ENCODE assay signal across 24 cellular contexts in the genomic region with DNA sequence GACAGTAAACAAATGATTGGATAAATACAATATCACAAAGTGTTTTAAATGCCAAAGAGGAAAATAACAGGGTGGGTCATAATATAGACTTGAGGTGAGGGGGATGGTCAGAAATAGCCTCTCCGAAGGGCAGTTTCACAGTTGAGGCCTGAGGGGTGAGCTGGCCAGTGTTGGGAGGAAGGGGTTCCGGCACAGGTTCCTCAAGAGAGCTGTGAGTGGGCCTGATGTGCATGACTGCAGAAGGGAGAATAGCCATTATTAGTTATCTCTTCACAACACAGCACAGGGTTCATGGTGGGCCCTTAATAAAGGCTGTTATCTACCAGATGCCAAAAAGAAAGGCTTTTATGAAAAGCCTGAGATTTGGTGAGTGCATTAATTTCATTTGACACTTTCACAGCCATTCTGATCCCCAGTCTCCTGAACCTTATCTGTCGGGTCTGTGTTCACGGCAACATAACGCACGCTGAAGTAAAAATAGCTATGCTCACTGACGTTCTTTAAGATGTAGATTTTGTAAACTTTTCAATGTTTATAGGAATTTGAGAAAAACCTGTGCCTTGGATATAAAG. TPM values are rescaled to one million over a fixed set of nuclear protein-coding genes. Genes with fewer than 3 reads are reported as not detected.
DNase-seq lines count a peak whose midpoint lies in the region; ATAC-seq, FAIRE-seq and TF ChIP-seq lines count a peak whose summit lies in the region.
"Had no signal": no experiment of that assay in that cellular context is flagged by ENCODE, and none has a peak within 500 bp of the region (broad histone marks: within the 10 kb centered on the region; RNA-seq: fewer than 3 reads in every experiment).

No MANE protein-coding gene starts in this region.

- peak overlapping the region; percentile 36 for H3K27ac ChIP-seq in cardiac muscle cell
- peak overlapping the region in 3 of 10 donors; percentile 15 to 41 (median 26) for H3K27ac ChIP-seq in heart right ventricle
- H3K27ac ChIP-seq in skeletal muscle tissue (ENCODE audit: low read depth, low read length), result peak overlapping the region; percentile 32
- no peak overlapping the region for H3K27ac ChIP-seq in neuronal stem cell (replicated peaks; ENCODE audit: low read length)
- H3K27ac ChIP-seq: A549 had no signal

- peaks cover 4% of the 10 kb centered on the region for H3K79me1 ChIP-seq in neuronal stem cell (ENCODE audit: low read depth, low read length)

- no peaks in the 10 kb centered on the region for H3K9me3 Mint-ChIP-seq in endothelial cell (ENCODE audit: unreplicated experiment)
- peaks cover 4% of the 10 kb centered on the region for H3K9me3 Mint-ChIP-seq in T-helper 2 cell treated with Interferon-gamma antibody and Interleukin-4, amounts not matched to agents 5 μg/mL and 100 μg/mL, for 36 hours
- H3K9me3 Mint-ChIP-seq: dendritic cell treated with granulocyte-macrophage colony-stimulating factor and Interleukin-4, amounts not matched to agents 40 ng/mL and 50 ng/mL, for 4 days; GM23338 had no signal

- no peak overlapping the region for H2BK120ac ChIP-seq in neuronal stem cell (ENCODE audit: low read depth, low read length)

- H3K18ac ChIP-seq in neuronal stem cell (ENCODE audit: low read length), result no peak overlapping the region

- H3K27me3 Mint-ChIP-seq in endothelial cell (ENCODE audit: unreplicated experiment), result peaks cover under 1% of the 10 kb centered on the region
- H3K27me3 Mint-ChIP-seq in T-helper 2 cell treated with Interferon-gamma antibody and Interleukin-4, amounts not matched to agents 5 μg/mL and 100 μg/mL, for 36 hours (ENCODE audit: low read depth), result no peaks in the 10 kb centered on the region
- H3K27me3 Mint-ChIP-seq: activated CD4-positive, alpha-beta memory T cell treated with anti-CD3 and anti-CD28 coated beads, Interleukin-2, amount 10 ng/mL, durations not matched to agents 7 days and 5 days; dendritic cell treated with granulocyte-macrophage colony-stimulating factor and Interleukin-4, amounts not matched to agents 40 ng/mL and 50 ng/mL, for 4 days; type B pancreatic cell had no signal

- peaks cover 40% of the 10 kb centered on the region for H3K36me3 ChIP-seq in cardiac muscle cell
- peaks cover 0 to 97% (median 29%) of the 10 kb centered on the region in 9 donors for H3K36me3 ChIP-seq in heart right ventricle
- peaks cover 17 to 41% (median 41%) of the 10 kb centered on the region in 3 donors for H3K36me3 ChIP-seq in skeletal muscle tissue (ENCODE audit: control insufficient read depth in 3 of 3, insufficient read depth in 3 of 3, low read length in 3 of 3)
- H3K36me3 ChIP-seq in neuronal stem cell (replicated peaks in 1 of 2; ENCODE audit: control insufficient read depth in 2 of 2, insufficient read depth in 2 of 2, low read length in 2 of 2), result peaks cover 30 to 99% of the 10 kb centered on the region in 2 donors

- no peak overlapping the region for H3K27ac Mint-ChIP-seq in endothelial cell (ENCODE audit: unreplicated experiment)
- H3K27ac Mint-ChIP-seq in T-helper 2 cell treated with Interferon-gamma antibody and Interleukin-4, amounts not matched to agents 5 μg/mL and 100 μg/mL, for 36 hours, result no peak overlapping the region
- H3K27ac Mint-ChIP-seq: dendritic cell treated with granulocyte-macrophage colony-stimulating factor and Interleukin-4, amounts not matched to agents 40 ng/mL and 50 ng/mL, for 4 days; GM23338 had no signal

- FAIRE-seq in frontal cortex (lab: Jason Lieb, UNC), result no peak
- FAIRE-seq: A549, G401.6, small intestine had no signal

- H2BK15ac ChIP-seq in neuronal stem cell (ENCODE audit: low read length), result no peak overlapping the region

- WGBS in heart right ventricle, 2 donors, result 93 to 94% methylated on average over 7 of the region's 7 CpGs
- no CpG with 5 or more reads among the region's 7 CpGs for WGBS in neuronal stem cell (ENCODE audit: extremely low coverage in 2 of 2, insufficient read length in 2 of 2, insufficient replicate concordance in 1 of 2), 2 donors

- ATAC-seq in heart right ventricle (no peak), GM19328 (IDR thresholded peaks at IDR 0.05; ENCODE audit: unreplicated experiment) (no peak)
- ATAC-seq: A549; activated CD4-positive, CD25-positive, alpha-beta regulatory T cell treated with anti-CD3 and anti-CD28 coated beads, Interleukin-2, amount 50 U/mL, for 24 hours; GM23338 had no signal

- H3K36me3 Mint-ChIP-seq in endothelial cell (ENCODE audit: low read depth, unreplicated experiment), result peaks cover 47% of the 10 kb centered on the region
- H3K36me3 Mint-ChIP-seq in T-helper 2 cell treated with Interferon-gamma antibody and Interleukin-4, amounts not matched to agents 5 μg/mL and 100 μg/mL, for 36 hours (ENCODE audit: low read depth), result peaks cover 73% of the 10 kb centered on the region

- no peak for TF ChIP-seq CTCF in cardiac muscle cell (IDR thresholded peaks at IDR 0.05; ENCODE audit: low read depth, low read length)
- TF ChIP-seq CTCF in heart right ventricle (IDR thresholded peaks at IDR 0.05), result no peak
- TF ChIP-seq CTCF in endothelial cell (IDR thresholded peaks at IDR 0.05; ENCODE audit: unreplicated experiment), result no peak

- H3K4me3 ChIP-seq in cardiac muscle cell (no peak overlapping the region), heart right ventricle (no peak overlapping the region), skeletal muscle tissue (ENCODE audit: low read length in 3 of 3) (no peak overlapping the region), neuronal stem cell (ENCODE audit: low read length in 2 of 2) (no peak overlapping the region)
- H3K4me3 ChIP-seq: A549, GM23338 had no signal

- no peak overlapping the region for H2BK5ac ChIP-seq in neuronal stem cell (ENCODE audit: low read length)

- H3K14ac ChIP-seq in neuronal stem cell (ENCODE audit: low read length), result no peak overlapping the region

- no peak overlapping the region for H4K8ac ChIP-seq in neuronal stem cell (ENCODE audit: low read depth, low read length)

- no peak overlapping the region for H2AK5ac ChIP-seq in neuronal stem cell (ENCODE audit: low read depth, low read length)

- H2BK12ac ChIP-seq in neuronal stem cell (ENCODE audit: low read length), result no peak overlapping the region

- H3K27me3 ChIP-seq in cardiac muscle cell, result no peaks in the 10 kb centered on the region
- no peaks in the 10 kb centered on the region for H3K27me3 ChIP-seq in heart right ventricle
- no peaks in the 10 kb centered on the region for H3K27me3 ChIP-seq in skeletal muscle tissue (ENCODE audit: control insufficient read depth in 3 of 3, insufficient read depth in 3 of 3, low read length in 3 of 3)
- no peaks in the 10 kb centered on the region for H3K27me3 ChIP-seq in neuronal stem cell (ENCODE audit: control insufficient read depth in 3 of 3, insufficient read depth in 3 of 3, low read depth in 1 of 3, low read length in 3 of 3)

- no peak overlapping the region for H4K91ac ChIP-seq in neuronal stem cell (ENCODE audit: low read depth, low read length, poor library complexity)

- no peak for DNase-seq in cardiac muscle cell (ENCODE audit: low read depth in 1 of 2, low spot score in 1 of 2)
- DNase-seq in heart right ventricle, result no peak
- no peak for DNase-seq in endothelial cell (ENCODE audit: low spot score)
- no peak for DNase-seq in T-helper 2 cell treated with Interferon-gamma antibody and Interleukin-4, amounts not matched to agents 5 μg/mL and 100 μg/mL, for 36 hours (ENCODE audit: low spot score)
- no peak for DNase-seq in frontal cortex (ENCODE audit: low spot score in 2 of 2)
- no peak for DNase-seq in neuronal stem cell (ENCODE audit: low spot score)
- DNase-seq: activated CD4-positive, alpha-beta memory T cell treated with anti-CD3 and anti-CD28 coated beads, Interleukin-2, amount 10 ng/mL, durations not matched to agents 7 days and 5 days; activated naive CD4-positive, alpha-beta T cell; activated T-cell treated with anti-CD3 and anti-CD28 coated beads, Interleukin-2, amount 50 U/mL, for 1 hour; caudate nucleus; DMS53; NCI-H2081 treated with DMSO at 0.1 percent for 48 hours; nucleus accumbens; SHP77 treated with DMSO at 0.1 percent for 48 hours; small intestine; stimulated activated CD4-positive, alpha-beta T cell treated with anti-CD3 and anti-CD28 coated beads, Interleukin-1b, Interleukin-23, amount 100 ng/mL, for 48 hours had no signal

- H3K4me1 ChIP-seq in cardiac muscle cell (ENCODE audit: low read depth) (peaks cover 10% of the 10 kb centered on the region), heart right ventricle (peaks cover 0 to 50% (median 10%) of the 10 kb centered on the region in 9 donors), skeletal muscle tissue (ENCODE audit: control insufficient read depth in 3 of 3, insufficient read depth in 3 of 3, low read length in 3 of 3) (peaks cover 22 to 30% (median 26%) of the 10 kb centered on the region in 3 donors), neuronal stem cell (ENCODE audit: control insufficient read depth in 2 of 2, insufficient read depth in 1 of 2, low read depth in 1 of 2, low read length in 2 of 2) (no peaks in the 10 kb centered on the region)

- H3K4me2 ChIP-seq in neuronal stem cell (ENCODE audit: insufficient read depth, low read length, poor library complexity, severe bottlenecking), result no peak overlapping the region
- H3K4me2 ChIP-seq: A549, GM23338 had no signal

- no peaks in the 10 kb centered on the region for H3K4me1 Mint-ChIP-seq in endothelial cell (ENCODE audit: unreplicated experiment)
- H3K4me1 Mint-ChIP-seq in T-helper 2 cell treated with Interferon-gamma antibody and Interleukin-4, amounts not matched to agents 5 μg/mL and 100 μg/mL, for 36 hours (ENCODE audit: low read depth), result peaks cover 11% of the 10 kb centered on the region
- H3K4me1 Mint-ChIP-seq: GM23338 had no signal

- H2AFZ ChIP-seq in neuronal stem cell (ENCODE audit: low read length), result no peak overlapping the region
- H2AFZ ChIP-seq: GM23338 had no signal

- H3K9ac ChIP-seq in skeletal muscle tissue (ENCODE audit: low read depth in 1 of 3, low read length in 3 of 3), result no peak overlapping the region
- no peak overlapping the region for H3K9ac ChIP-seq in neuronal stem cell (ENCODE audit: low read depth, low read length, poor library complexity)

- no peak overlapping the region for H3K4ac ChIP-seq in neuronal stem cell (ENCODE audit: low read length)

- intact Hi-C loops in heart right ventricle (cut with DNase I), result no loop called here

- H3K9me3 ChIP-seq in cardiac muscle cell (ENCODE audit: low read depth) (no peaks in the 10 kb centered on the region), heart right ventricle (peaks cover 0 to 20% (median 0%) of the 10 kb centered on the region in 11 donors), skeletal muscle tissue (ENCODE audit: control insufficient read depth in 3 of 3, low read length in 3 of 3) (no peaks in the 10 kb centered on the region), neuronal stem cell (replicated peaks in 1 of 2; ENCODE audit: control insufficient read depth in 2 of 2, insufficient read depth in 1 of 2, low read depth in 1 of 2, low read length in 2 of 2) (peaks cover 0 to 21% of the 10 kb centered on the region in 2 donors)

- no peak overlapping the region for H3K23ac ChIP-seq in neuronal stem cell (ENCODE audit: low read depth, low read length, poor library complexity)

- peak overlapping the region; percentile 39 for H3K4me3 Mint-ChIP-seq in endothelial cell (ENCODE audit: unreplicated experiment)
- no peak overlapping the region for H3K4me3 Mint-ChIP-seq in T-helper 2 cell treated with Interferon-gamma antibody and Interleukin-4, amounts not matched to agents 5 μg/mL and 100 μg/mL, for 36 hours
- H3K4me3 Mint-ChIP-seq: activated CD4-positive, alpha-beta memory T cell treated with anti-CD3 and anti-CD28 coated beads, Interleukin-2, amount 10 ng/mL, durations not matched to agents 7 days and 5 days; dendritic cell treated with granulocyte-macrophage colony-stimulating factor and Interleukin-4, amounts not matched to agents 40 ng/mL and 50 ng/mL, for 4 days; GM23338; type B pancreatic cell had no signal

RNA-seq across cellular contexts. Expression of a gene that starts 39.6 kb away (rescaled TPM):
- total RNA-seq in cardiac muscle cell (12.5 and 19.4 TPM in 2 replicates), heart right ventricle (10 to 100 TPM; 15.4 to 25.8 (median 21.9) TPM), endothelial cell (ENCODE audit: unreplicated experiment) (30.4 TPM), skeletal muscle tissue (13.6 TPM), frontal cortex (11.0 TPM)
- polyA plus RNA-seq in cardiac muscle cell (6.8 and 8.2 TPM in 2 replicates), heart right ventricle (1 to 10 TPM; 3.9 to 4.0 TPM)
- 4.9 TPM for polyA plus RNA-seq in neuronal stem cell (2013, experiment 1 of 2)
- polyA plus RNA-seq in neuronal stem cell (2013, experiment 2 of 2), result 5.2 TPM

RNA-seq across cellular contexts. Expression of a gene that starts 39.9 kb away (rescaled TPM):
- 107 and 180 TPM in 2 replicates for total RNA-seq in cardiac muscle cell
- polyA plus RNA-seq in cardiac muscle cell, result 112 and 174 TPM in 2 replicates
- total RNA-seq in heart right ventricle, result 100 to 1,000 TPM; 117 to 232 (median 159) TPM
- 10 to 100 TPM; 30.2 to 32.0 TPM for polyA plus RNA-seq in heart right ventricle
- total RNA-seq in endothelial cell (ENCODE audit: unreplicated experiment), result 80.9 TPM
- 87.2 TPM for total RNA-seq in skeletal muscle tissue
- 77.0 TPM for total RNA-seq in frontal cortex
- polyA plus RNA-seq in neuronal stem cell (2013, experiment 1 of 2), result 79.1 TPM
- 78.1 TPM for polyA plus RNA-seq in neuronal stem cell (2013, experiment 2 of 2)
